In the genomic region with DNA sequence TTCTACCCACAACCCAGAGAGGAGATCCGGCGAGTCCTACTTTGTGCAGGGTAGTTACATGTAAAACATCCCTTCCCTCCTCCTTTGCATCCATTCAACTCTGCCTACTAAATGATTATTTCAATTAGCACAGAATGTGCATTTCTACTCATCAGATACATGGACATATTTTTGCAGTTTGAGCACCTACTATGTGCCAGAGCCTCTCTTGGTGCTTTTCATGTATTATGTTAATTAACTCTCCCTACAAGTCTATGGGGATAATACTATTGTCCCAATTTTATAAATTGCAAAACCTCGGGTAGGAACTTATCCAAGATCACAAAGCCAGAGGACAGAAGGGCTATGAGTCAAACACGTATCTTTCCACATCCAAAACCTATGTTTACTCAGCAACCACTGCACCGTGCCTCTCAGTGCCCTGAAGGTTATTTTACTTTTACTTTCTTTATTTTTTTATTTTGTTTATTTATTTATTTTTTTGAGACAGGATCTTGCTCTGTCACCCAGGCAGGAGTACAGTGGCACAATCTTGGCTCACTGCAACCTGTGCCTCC, we compare ENCODE assay signal across 22 cellular contexts.
A peak's percentile ranks its signal among the peaks of the same experiment; 100 is the strongest.
DNase-seq lines count a peak whose midpoint lies in the region; ATAC-seq, FAIRE-seq and TF ChIP-seq lines count a peak whose summit lies in the region.
"Had no signal": no experiment of that assay in that cellular context is flagged by ENCODE, and none has a peak within 500 bp of the region (broad histone marks: within the 10 kb centered on the region; RNA-seq: fewer than 3 reads in every experiment).

No MANE protein-coding gene starts in this region.

- no peak overlapping the region for H3T11ph ChIP-seq in H9 (ENCODE audit: low read length)

- H3K9me3 Mint-ChIP-seq in H9, result no peaks in the 10 kb centered on the region

- H3K27me3 ChIP-seq in PC-3 (ENCODE audit: low read length) (no peaks in the 10 kb centered on the region), HepG2 (ENCODE audit: control insufficient read depth in 1 of 2, insufficient read depth in 2 of 2, low read length in 2 of 2) (no peaks in the 10 kb centered on the region), H9 (ENCODE audit: insufficient read depth, low read length) (no peaks in the 10 kb centered on the region)

- H3K56ac ChIP-seq in H9 (ENCODE audit: insufficient read length, low read depth, low read length), result no peak overlapping the region

- H3K9me3 ChIP-seq in PC-3 (ENCODE audit: low read length) (no peaks in the 10 kb centered on the region), HepG2 (ENCODE audit: low read length) (no peaks in the 10 kb centered on the region), H9 (ENCODE audit: control insufficient read depth, low read depth, low read length) (no peaks in the 10 kb centered on the region)
- H3K9me3 ChIP-seq: A549 had no signal

- no peak for TF ChIP-seq POLR2A in HepG2 (IDR thresholded peaks at IDR 0.05; ENCODE audit: insufficient read depth in 1 of 2, low read depth in 2 of 2, low read length in 2 of 2)

- H3K9ac ChIP-seq in PC-3 (ENCODE audit: low read length) (no peak overlapping the region), HepG2 (ENCODE audit: insufficient read depth, low read depth, low read length) (no peak overlapping the region), H9 (ENCODE audit: extremely low read depth, insufficient read length, low read length) (no peak overlapping the region)

- H3K4me1 ChIP-seq in PC-3 (ENCODE audit: insufficient read depth, low read length), result no peaks in the 10 kb centered on the region; the same call in none of the 2 replicates
- no peaks in the 10 kb centered on the region for H3K4me1 ChIP-seq in HepG2 (ENCODE audit: insufficient read depth, low read length)
- H3K4me1 ChIP-seq in H9 (ENCODE audit: insufficient read depth, low read length), result peaks cover 4% of the 10 kb centered on the region; the same call in 1 of the 2 replicates
- H3K4me1 ChIP-seq: A549 had no signal

- H3K4me1 Mint-ChIP-seq in H9, result peaks cover 23 to 31% of the 10 kb centered on the region in 2 experiments
- H3K4me1 Mint-ChIP-seq: B cell had no signal

- H4K20me1 ChIP-seq in PC-3 (ENCODE audit: low read length), result no peaks in the 10 kb centered on the region
- H4K20me1 ChIP-seq in HepG2 (ENCODE audit: insufficient read depth, low read length), result 0 out of 2 replicates have a peak, but pooled peaks cover 2% of the 10 kb centered on the region
- no peaks in the 10 kb centered on the region for H4K20me1 ChIP-seq in H9 (ENCODE audit: control insufficient read depth, insufficient read depth, insufficient read length)

- TF ChIP-seq CTCF in PC-3 (conservative IDR thresholded peaks at IDR 0.05; ENCODE audit: low read depth, low read length), result no peak
- TF ChIP-seq CTCF in cardiac fibroblast (IDR thresholded peaks at IDR 0.05; ENCODE audit: low read depth, low read length), result no peak
- no peak for TF ChIP-seq CTCF in HepG2 (CRISPR knock-in tag; IDR thresholded peaks at IDR 0.05)
- no peak for TF ChIP-seq CTCF in H9 (conservative IDR thresholded peaks at IDR 0.05)

- H3K4me3 Mint-ChIP-seq in H9, result no peak overlapping the region
- H3K4me3 Mint-ChIP-seq: B cell; CD4-positive, alpha-beta T cell had no signal

- ATAC-seq in PC-3 (peak; percentile 94), HepG2 (no peak), GM19324 (IDR thresholded peaks at IDR 0.05; ENCODE audit: low FRiP score, unreplicated experiment) (no peak), HG03135 (IDR thresholded peaks at IDR 0.05; ENCODE audit: unreplicated experiment) (no peak)
- ATAC-seq: A549, Right ventricle myocardium inferior had no signal

- H2BK15ac ChIP-seq in H9 (ENCODE audit: low read depth, low read length), result no peak overlapping the region

- no peak for TF ChIP-seq RAD21 in HepG2 (CRISPR knock-in tag; IDR thresholded peaks at IDR 0.05)

- in situ Hi-C loops in HepG2 (cut with HindIII; ENCODE audit: extremely low pct_ligation_motif_present, low pct_unique_long_range_greater_than_20kb), result no loop called here

- H3K36me3 ChIP-seq in PC-3 (ENCODE audit: low read depth, low read length) (no peaks in the 10 kb centered on the region), HepG2 (replicated peaks in 1 of 2; ENCODE audit: control insufficient read depth in 1 of 2, insufficient read depth in 2 of 2, low read length in 2 of 2) (0 out of 5 replicates have a peak, but pooled peaks cover 0 to 5% of the 10 kb centered on the region in 2 experiments)

- H3K4me3 ChIP-seq in PC-3 (ENCODE audit: low read length) (no peak overlapping the region), cardiac fibroblast (replicated peaks in 1 of 2; ENCODE audit: low read depth in 2 of 2, low read length in 2 of 2) (no peak overlapping the region), HepG2 (replicated peaks in 1 of 3; ENCODE audit: insufficient read depth in 1 of 3, low read depth in 2 of 3, low read length in 3 of 3) (no peak overlapping the region)
- H3K4me3 ChIP-seq: A549, SK-N-MC had no signal

- no peak overlapping the region for H3K27ac ChIP-seq in PC-3 (ENCODE audit: low read length)
- no peak overlapping the region for H3K27ac ChIP-seq in HepG2 (ENCODE audit: extremely low read length, insufficient read depth, low read length)
- H3K27ac ChIP-seq in H9 (ENCODE audit: insufficient read length, low read depth, low read length), result no peak overlapping the region
- H3K27ac ChIP-seq: A549, SK-N-MC had no signal

- no peak overlapping the region for H2BK12ac ChIP-seq in H9 (ENCODE audit: insufficient read length, low read depth, low read length)

- CTCF ChIA-PET in PC-3 (lab: Charles Lee) (no interaction called here), HepG2 (lab: Yijun Ruan, JAX; ENCODE audit: low intra/inter-chr PET ratio, low total read pairs) (no interaction called here)

- intact Hi-C loops in PC-3 (cut with micrococcal nuclease) (no loop called here), HepG2 (cut with micrococcal nuclease; ENCODE audit: unreplicated experiment) (no loop called here)

- no peaks in the 10 kb centered on the region for H3K9me2 ChIP-seq in PC-3 (replicated peaks; ENCODE audit: low read length)

- no peak overlapping the region for H3K18ac ChIP-seq in H9 (ENCODE audit: insufficient read length, low read depth, low read length)

- FAIRE-seq in HepG2 (lab: Jason Lieb, UNC), result no peak
- FAIRE-seq: A549 had no signal

- H2AFZ ChIP-seq in PC-3 (ENCODE audit: low read length) (no peak overlapping the region), HepG2 (ENCODE audit: low read length) (no peak overlapping the region), H9 (ENCODE audit: low read length) (no peak overlapping the region)

- no peak overlapping the region for H3K23ac ChIP-seq in H9 (ENCODE audit: insufficient read length, low read depth, low read length)

- WGBS in HepG2 (ENCODE audit: low lambda C conversion rate), result 94% methylated on average over 5 of the region's 5 CpGs
- no CpG with 5 or more reads among the region's 5 CpGs for WGBS in H9 (ENCODE audit: extremely low coverage, insufficient read length, low lambda C conversion rate)

- peak overlapping the region in 1 of 3 experiments; percentile 40; a peak in 1 of 7 replicates for H3K27ac Mint-ChIP-seq in H9
- H3K27ac Mint-ChIP-seq: B cell; CD4-positive, alpha-beta T cell had no signal

- H2BK20ac ChIP-seq in H9 (ENCODE audit: low read depth, low read length, poor library complexity, severe bottlenecking), result no peak overlapping the region

- H3K79me1 ChIP-seq in H9 (ENCODE audit: insufficient read depth, low read depth, low read length, poor library complexity, severe bottlenecking), result no peaks in the 10 kb centered on the region

- H3K4ac ChIP-seq in H9 (ENCODE audit: low read depth, low read length), result no peak overlapping the region

- H3K36me3 Mint-ChIP-seq in H9 (ENCODE audit: insufficient read depth in 1 of 3, low read depth in 3 of 3), result no peaks in the 10 kb centered on the region

- no peak overlapping the region for H4K91ac ChIP-seq in H9 (ENCODE audit: insufficient read length, low read depth, low read length)

- no peak overlapping the region for H2BK120ac ChIP-seq in H9 (ENCODE audit: low read depth, low read length, poor library complexity, severe bottlenecking)

- no peak overlapping the region for H2AK5ac ChIP-seq in H9 (ENCODE audit: insufficient read length, low read length)

- H3F3A ChIP-seq in PC-3 (ENCODE audit: low read length, unreplicated experiment), result no peaks in the 10 kb centered on the region

- H3K23me2 ChIP-seq in H9 (ENCODE audit: insufficient read length, low read depth, low read length, poor library complexity, severe bottlenecking), result no peaks in the 10 kb centered on the region

- H3K4me2 ChIP-seq in PC-3 (ENCODE audit: low read length) (no peak overlapping the region), HepG2 (ENCODE audit: low read depth, low read length) (no peak overlapping the region), H9 (ENCODE audit: insufficient read depth, insufficient read length, low read length) (no peak overlapping the region)
- H3K4me2 ChIP-seq: A549 had no signal

- DNase-seq in AG20443 (ENCODE audit: low spot score) (peak; percentile 48), PC-3 (peak; percentile 57), cardiac fibroblast (ENCODE audit: low read depth in 2 of 2) (peak; percentile 10 to 40), HepG2 (ENCODE audit: low spot score) (no peak), H9 (no peak)
- no peak for DNase-seq in activated naive CD4-positive, alpha-beta T cell (lab: John Stamatoyannopoulos, UW)
- DNase-seq: Calu3; CD4-positive, alpha-beta T cell; DND-41; GOT3; IMR-90; NCI-H1436 treated with DMSO at 0.1 percent for 48 hours; NCI-H2081; NCI-H526; NK-92 treated with Interleukin-12 subunit alpha and Interleukin-12 subunit beta, amount 100 ng/mL, for 24 hours; OCI-M1 had no signal

- TF ChIP-seq EP300 in HepG2 (IDR thresholded peaks at IDR 0.05; ENCODE audit: low read depth in 2 of 2, low read length in 2 of 2) (no peak), HepG2 (CRISPR knock-in tag; IDR thresholded peaks at IDR 0.05; ENCODE audit: borderline replicate concordance) (no peak)

- BruUV-seq in PC-3 (replicated peaks; lab: Mats Ljungman, UMichigan) (no TSS peak), HepG2 (replicated peaks; lab: Mats Ljungman, UMichigan) (no TSS peak)

- H3K27me3 Mint-ChIP-seq in H9 (ENCODE audit: low read depth), result no peaks in the 10 kb centered on the region
- H3K27me3 Mint-ChIP-seq: B cell; CD4-positive, alpha-beta T cell had no signal

- H3K14ac ChIP-seq in H9 (ENCODE audit: insufficient read depth, low read length), result no peak overlapping the region

- no peak overlapping the region for H4K8ac ChIP-seq in H9 (replicated peaks; ENCODE audit: insufficient read length, low read depth, low read length)

- H2BK5ac ChIP-seq in H9 (ENCODE audit: insufficient read length, low read length), result no peak overlapping the region

- no peak overlapping the region for H4K5ac ChIP-seq in H9 (ENCODE audit: insufficient read length, low read depth, low read length)

- H3K79me2 ChIP-seq in PC-3 (ENCODE audit: low read length) (no peaks in the 10 kb centered on the region), HepG2 (ENCODE audit: insufficient read depth, low read length) (peaks cover 7% of the 10 kb centered on the region), H9 (ENCODE audit: insufficient read depth, low read length) (no peaks in the 10 kb centered on the region)

- POLR2A ChIA-PET in PC-3 (lab: Charles Lee; ENCODE audit: unreplicated experiment), result no interaction called here
- POLR2A ChIA-PET in HepG2 (lab: Yijun Ruan, JAX), result no interaction called here

TF ChIP-seq in HepG2, 621 proteins besides CTCF, POLR2A, EP300 and RAD21 (continues in another document):
- peak; percentile 65; the same call in 1 of the 2 replicates for TF ChIP-seq ZKSCAN1 (IDR thresholded peaks at IDR 0.05; ENCODE audit: low read length)
- TF ChIP-seq PITX1 (CRISPR knock-in tag; IDR thresholded peaks at IDR 0.05), result no peak

Comparison
In these comparisons a context has a peak if more than half of its experiments do, and no peak if none do; other contexts are left out.
1. DNase-seq: peak in AG20443 (single experiment), PC-3 (single experiment) and cardiac fibroblast (2 of 2); none in HepG2 (single experiment), activated naive CD4-positive, alpha-beta T cell (0 of 4) and H9 (single experiment).